13 cellular contexts compared by ENCODE assay signal in genomic region chr4:37244583-37245390, GRCh38. TPM values are rescaled to one million over a fixed set of nuclear protein-coding genes. Genes with fewer than 3 reads are reported as not detected.
DNase-seq lines count a peak whose midpoint lies in the region; ATAC-seq, FAIRE-seq and TF ChIP-seq lines count a peak whose summit lies in the region.
"Had no signal": no experiment of that assay in that cellular context is flagged by ENCODE, and none has a peak within 500 bp of the region (broad histone marks: within the 10 kb centered on the region; RNA-seq: fewer than 3 reads in every experiment).

TSS of gene NWD2 (plus strand) at chr4:37244743. CDS start at chr4:37245068, 325 bp downstream.

- H3K4me1 ChIP-seq in colonic mucosa (no peaks in the 10 kb centered on the region), HepG2 (ENCODE audit: insufficient read depth, low read length) (no peaks in the 10 kb centered on the region), transverse colon (peaks cover 0 to 19% (median 16%) of the 10 kb centered on the region in 4 donors)

- TF ChIP-seq POLR2A in HepG2 (IDR thresholded peaks at IDR 0.05; ENCODE audit: insufficient read depth in 1 of 2, low read depth in 2 of 2, low read length in 2 of 2) (no peak), transverse colon (IDR thresholded peaks at IDR 0.05) (no peak)

- CTCF ChIA-PET in activated CD4-positive, alpha-beta T cell treated with anti-CD3 and anti-CD28 coated beads for 36 hours (lab: Charles Lee) = no interaction called here
- CTCF ChIA-PET in HepG2 (lab: Yijun Ruan, JAX; ENCODE audit: low intra/inter-chr PET ratio, low total read pairs) = no interaction called here

- no peak within 1 kb of the TSS for H2AFZ ChIP-seq in HepG2 (ENCODE audit: low read length)

- no peak for ATAC-seq in activated CD4-positive, alpha-beta T cell treated with anti-CD3 and anti-CD28 coated beads for 36 hours
- ATAC-seq in HepG2 = peak; percentile 72

- peaks cover 55% of the 10 kb centered on the region for H3K27me3 Mint-ChIP-seq in activated CD4-positive, alpha-beta T cell treated with anti-CD3 and anti-CD28 coated beads for 36 hours

- in situ Hi-C loops in HepG2 (cut with HindIII; ENCODE audit: extremely low pct_ligation_motif_present, low pct_unique_long_range_greater_than_20kb) = no loop called here
- in situ Hi-C loops in transverse colon (cut with MboI; ENCODE audit: low pct_ligation_motif_present in 1 of 4, low pct_unique_long_range_greater_than_20kb in 1 of 4, low sequenced_read_pairs in 3 of 4) = no loop called here

- H3K9me3 Mint-ChIP-seq in activated CD4-positive, alpha-beta T cell treated with anti-CD3 and anti-CD28 coated beads for 36 hours (ENCODE audit: low read depth) = no peaks in the 10 kb centered on the region

- no peaks in the 10 kb centered on the region for H3K79me2 ChIP-seq in HepG2 (ENCODE audit: insufficient read depth, low read length)

- no peaks in the 10 kb centered on the region for H3K36me3 ChIP-seq in colonic mucosa
- H3K36me3 ChIP-seq in HepG2 (replicated peaks in 1 of 2; ENCODE audit: control insufficient read depth in 1 of 2, insufficient read depth in 2 of 2, low read length in 2 of 2) = no peaks in the 10 kb centered on the region
- no peaks in the 10 kb centered on the region for H3K36me3 ChIP-seq in transverse colon

- H3K9ac ChIP-seq in colonic mucosa (ENCODE audit: low read depth in 2 of 2, low read length in 2 of 2) (no peak within 1 kb of the TSS), HepG2 (ENCODE audit: insufficient read depth, low read depth, low read length) (no peak within 1 kb of the TSS)

- H3K27ac Mint-ChIP-seq in activated CD4-positive, alpha-beta T cell treated with anti-CD3 and anti-CD28 coated beads for 36 hours = no peak within 1 kb of the TSS

- H3K9me3 ChIP-seq in colonic mucosa (no peaks in the 10 kb centered on the region), HepG2 (ENCODE audit: low read length) (no peaks in the 10 kb centered on the region), transverse colon (no peaks in the 10 kb centered on the region)

- 29% methylated on average over 25 of the region's 95 CpGs for WGBS in HepG2 (ENCODE audit: low lambda C conversion rate)
- WGBS in transverse colon (ENCODE audit: low coverage in 1 of 2), 2 donors = 0 to 6% methylated on average over 4 to 89 of the region's 95 CpGs

- H3K27me3 ChIP-seq in colonic mucosa = peaks cover 36% of the 10 kb centered on the region
- peaks cover 2 to 29% of the 10 kb centered on the region in 2 experiments; a peak in 4 of 5 replicates for H3K27me3 ChIP-seq in HepG2 (ENCODE audit: control insufficient read depth in 1 of 2, insufficient read depth in 2 of 2, low read length in 2 of 2)
- peaks cover 81% of the 10 kb centered on the region for H3K27me3 ChIP-seq in transverse colon

- H3K4me3 Mint-ChIP-seq in activated CD4-positive, alpha-beta T cell treated with anti-CD3 and anti-CD28 coated beads for 36 hours = no peak within 1 kb of the TSS

- peaks cover 3% of the 10 kb centered on the region for H3K4me1 Mint-ChIP-seq in activated CD4-positive, alpha-beta T cell treated with anti-CD3 and anti-CD28 coated beads for 36 hours

- FAIRE-seq in HepG2 (lab: Jason Lieb, UNC) = no peak
- FAIRE-seq: GM18507 had no signal

- no peak for TF ChIP-seq CTCF in colonic mucosa (IDR thresholded peaks at IDR 0.05)
- TF ChIP-seq CTCF in HepG2 (CRISPR knock-in tag; IDR thresholded peaks at IDR 0.05) = no peak
- no peak for TF ChIP-seq CTCF in transverse colon (IDR thresholded peaks at IDR 0.05)

- TF ChIP-seq RAD21 in HepG2 (CRISPR knock-in tag; IDR thresholded peaks at IDR 0.05) = no peak

- intact Hi-C loops in activated CD4-positive, alpha-beta T cell treated with anti-CD3 and anti-CD28 coated beads for 36 hours (cut with DNase I, micrococcal nuclease) = no loop called here
- intact Hi-C loops in colonic mucosa (cut with DNase I) (no loop called here), HepG2 (cut with micrococcal nuclease; ENCODE audit: unreplicated experiment) (no loop called here), transverse colon (cut with DNase I; ENCODE audit: low total_unique reads) (loop anchor here (5.0 kb wide), 1 partner anchor 1892 kb away; no protein-coding TSS in a partner anchor)

- no peak within 1 kb of the TSS for H3K27ac ChIP-seq in colonic mucosa
- H3K27ac ChIP-seq in HepG2 (ENCODE audit: extremely low read length, insufficient read depth, low read length) = no peak within 1 kb of the TSS
- no peak within 1 kb of the TSS for H3K27ac ChIP-seq in transverse colon

- TF ChIP-seq EP300 in HepG2 (IDR thresholded peaks at IDR 0.05; ENCODE audit: low read depth in 2 of 2, low read length in 2 of 2) = no peak
- TF ChIP-seq EP300 in HepG2 (CRISPR knock-in tag; IDR thresholded peaks at IDR 0.05; ENCODE audit: borderline replicate concordance) = no peak
- no peak for TF ChIP-seq EP300 in transverse colon (IDR thresholded peaks at IDR 0.05; ENCODE audit: low read depth)

- DNase-seq in activated CD4-positive, alpha-beta T cell treated with anti-CD3 and anti-CD28 coated beads for 36 hours = peak; percentile 21
- no peak for DNase-seq in activated CD4-positive, alpha-beta T cell treated with anti-CD3 and anti-CD28 coated beads, Interleukin-2, amount 50 U/mL, for 1 hour
- peak; percentile 18 for DNase-seq in colonic mucosa
- no peak for DNase-seq in HepG2 (ENCODE audit: low spot score)
- peak; percentile 13 for DNase-seq in transverse colon
- no peak for DNase-seq in foreskin melanocyte
- no peak for DNase-seq in hippocampal formation (lab: John Stamatoyannopoulos, UW)
- no peak for DNase-seq in stimulated activated CD4-positive, alpha-beta T cell treated with anti-CD3 and anti-CD28 coated beads, Interleukin-4, amount 100 ng/mL, for 4 hours
- DNase-seq: activated naive CD4-positive, alpha-beta T cell treated with anti-CD3 and anti-CD28 coated beads, Interleukin-2, amount 50 U/mL, for 16 hours; NCI-H1092 treated with DMSO at 0.1 percent for 48 hours had no signal

- BruUV-seq in HepG2 (replicated peaks; lab: Mats Ljungman, UMichigan) = no TSS peak

- H3K4me2 ChIP-seq in HepG2 (ENCODE audit: low read depth, low read length) = no peak within 1 kb of the TSS

- H3K4me3 ChIP-seq in colonic mucosa = peak within 1 kb of the TSS; percentile 10
- no peak within 1 kb of the TSS for H3K4me3 ChIP-seq in HepG2 (replicated peaks in 1 of 3; ENCODE audit: insufficient read depth in 1 of 3, low read depth in 2 of 3, low read length in 3 of 3)
- H3K4me3 ChIP-seq in transverse colon = peak within 1 kb of the TSS in 3 of 4 donors; percentile 3 to 48 (median 28)

- H4K20me1 ChIP-seq in HepG2 (ENCODE audit: insufficient read depth, low read length) = no peaks in the 10 kb centered on the region

- H3K36me3 Mint-ChIP-seq in activated CD4-positive, alpha-beta T cell treated with anti-CD3 and anti-CD28 coated beads for 36 hours (ENCODE audit: low read depth) = no peaks in the 10 kb centered on the region

- POLR2A ChIA-PET in activated CD4-positive, alpha-beta T cell treated with anti-CD3 and anti-CD28 coated beads for 36 hours (lab: Charles Lee) = no interaction called here
- POLR2A ChIA-PET in HepG2 (lab: Yijun Ruan, JAX) = no interaction called here

TF ChIP-seq in HepG2, 621 proteins besides CTCF, POLR2A, EP300 and RAD21:
- TF ChIP-seq ZNF800 (CRISPR knock-in tag; IDR thresholded peaks at IDR 0.05) = peak; percentile 86
- peak; percentile 19; the same call in 1 of the 2 replicates for TF ChIP-seq ZNF768 (CRISPR knock-in tag; IDR thresholded peaks at IDR 0.05)
- no peak for TF ChIP-seq ZNF572 (CRISPR knock-in tag; IDR thresholded peaks at IDR 0.05)

RNA-seq across cellular contexts. Expression of gene NWD2, which starts in this region (rescaled TPM):
- not detected for total RNA-seq in activated CD4-positive, alpha-beta T cell treated with anti-CD3 and anti-CD28 coated beads for 36 hours
- total RNA-seq in colonic mucosa (under 1 TPM; 0.22 to 0.42 TPM), HepG2 (2016; rRNA removed; fragmentation: Illumina TruSeq; extraction: Trizol) (not detected in 2 replicates), transverse colon (under 1 TPM in 2 of 4 donors, not detected in 2; 0.48 to 0.55 TPM)
- not detected in 2 replicates for total RNA-seq in HepG2 (2016; cell fraction: cytosol; rRNA removed; fragmentation: Illumina TruSeq; extraction: Trizol; ENCODE audit: low read depth)
- total RNA-seq in HepG2 (2016; cell fraction: insoluble cytoplasmic fraction; rRNA removed; fragmentation: Illumina TruSeq; extraction: Trizol) = not detected in 2 replicates
- not detected in 2 replicates for total RNA-seq in HepG2 (2016; cell fraction: membrane; rRNA removed; fragmentation: Illumina TruSeq; extraction: Trizol)
- total RNA-seq in HepG2 (2016; cell fraction: nucleus; rRNA removed; fragmentation: Illumina TruSeq; extraction: Trizol) = not detected in 2 replicates
- polyA plus RNA-seq in HepG2 (2011; rRNA removed) = not detected in 2 replicates
- not detected in 2 replicates for polyA plus RNA-seq in HepG2 (2011; cell fraction: cytosol; rRNA removed)
- polyA plus RNA-seq in HepG2 (2011; cell fraction: nucleus; rRNA removed) = not detected in 2 replicates
- not detected in 2 replicates for polyA plus RNA-seq in HepG2 (2012)
- polyA plus RNA-seq in HepG2 (2016; cell fraction: cytosol; fragmentation: Illumina TruSeq; extraction: Trizol; ENCODE audit: low read depth) = not detected in 2 replicates
- polyA plus RNA-seq in HepG2 (2016; cell fraction: insoluble cytoplasmic fraction; fragmentation: Illumina TruSeq; extraction: Trizol; ENCODE audit: low read depth) = not detected in 2 replicates
- polyA plus RNA-seq in HepG2 (2016; cell fraction: membrane; fragmentation: Illumina TruSeq; extraction: Trizol; ENCODE audit: low read depth) = not detected in 2 replicates
- not detected in 2 replicates for polyA plus RNA-seq in HepG2 (2016; cell fraction: nucleus; fragmentation: Illumina TruSeq; extraction: Trizol; ENCODE audit: insufficient read depth, low read depth)
- polyA minus RNA-seq in HepG2 (2011; rRNA and poly(A)+ RNA removed; ENCODE audit: low replicate concordance) = not detected in 2 replicates
- polyA minus RNA-seq in HepG2 (2011; cell fraction: cytosol; rRNA and poly(A)+ RNA removed) = not detected in 2 replicates
- not detected in 2 replicates for polyA minus RNA-seq in HepG2 (2011; cell fraction: nucleus; rRNA and poly(A)+ RNA removed)
- total RNA-seq: T-helper 2 cell treated with Interferon-gamma antibody and Interleukin-4, amounts not matched to agents 100 ng/mL and 5 ng/mL, for 36 hours had no signal
- polyA plus RNA-seq: AG04450 had no signal

Comparison
In these comparisons a context has a peak if more than half of its experiments do, and no peak if none do; other contexts are left out.
1. Peak in DNase-seq in activated CD4-positive, alpha-beta T cell treated with anti-CD3 and anti-CD28 coated beads for 36 hours; RNA of the gene not detected or under 1 TPM.
2. Peak in DNase-seq and H3K4me3 ChIP-seq in colonic mucosa; RNA of the gene not detected or under 1 TPM.
3. Peak in ATAC-seq in HepG2; RNA of the gene not detected or under 1 TPM.
4. Peak in DNase-seq and H3K4me3 ChIP-seq in transverse colon; RNA of the gene not detected or under 1 TPM.